In the genomic region with DNA sequence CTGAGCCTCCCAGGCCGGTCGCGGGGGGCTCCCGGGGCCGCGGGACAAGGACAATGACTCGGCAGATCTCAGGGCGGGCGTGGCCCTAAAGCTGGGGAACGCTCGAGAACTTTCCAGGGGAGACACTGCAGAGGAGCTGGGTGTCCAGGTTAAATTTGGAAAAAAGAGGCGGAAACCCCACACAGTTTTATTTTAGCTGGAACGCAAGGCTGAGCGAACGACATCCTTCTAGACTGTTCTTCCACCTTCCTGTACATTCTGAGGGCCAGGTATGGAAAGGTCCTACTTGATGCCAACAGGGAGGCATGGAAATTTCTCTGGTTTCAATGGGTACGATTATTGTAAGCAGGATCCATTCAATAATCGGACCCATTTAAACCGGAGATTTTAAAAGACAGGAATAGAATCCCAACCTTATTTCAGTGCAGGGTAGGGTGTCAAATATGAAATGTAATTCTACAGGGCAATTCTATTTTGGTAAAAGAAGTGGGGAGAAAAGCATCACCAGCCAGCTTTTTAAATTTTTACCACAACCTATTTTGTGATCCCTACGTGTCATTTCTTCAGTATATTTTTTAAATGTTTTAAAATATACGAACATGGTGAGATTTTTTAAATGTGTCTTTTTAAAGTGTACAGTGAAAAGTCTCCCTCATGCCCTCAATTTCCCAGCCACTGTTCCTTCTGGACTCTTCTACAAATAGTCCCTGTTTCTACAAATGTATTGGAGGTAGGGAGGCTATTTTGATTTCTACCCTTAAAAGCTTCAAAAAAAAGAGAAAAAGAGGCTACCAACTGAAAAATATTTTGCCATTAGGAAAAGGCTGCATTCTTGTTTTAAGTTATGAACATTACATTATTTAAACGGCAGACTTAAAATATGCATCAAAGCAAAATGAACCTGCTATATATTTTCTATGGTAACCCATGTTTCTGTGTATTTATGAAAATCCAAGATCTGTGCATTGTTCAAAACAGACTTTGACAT, we compare ENCODE assay signal across 1 cellular context.
TF ChIP-seq lines count a peak whose summit lies in the region.

No MANE protein-coding gene starts in this region.

TF ChIP-seq in neural cell, 6 proteins besides CTCF, POLR2A, EP300 and RAD21:
- TF ChIP-seq EZH2 (IDR thresholded peaks at IDR 0.05; ENCODE audit: borderline replicate concordance, insufficient read depth, low read length, poor library complexity, severe bottlenecking): no peak
- no peak for TF ChIP-seq POLR2AphosphoS5 (IDR thresholded peaks at IDR 0.05)
- no peak for TF ChIP-seq MXI1 (conservative IDR thresholded peaks at IDR 0.05; ENCODE audit: poor library complexity, severe bottlenecking)
- TF ChIP-seq TAF1 (IDR thresholded peaks at IDR 0.05; ENCODE audit: low read depth): no peak
- no peak for TF ChIP-seq SMC3 (conservative IDR thresholded peaks at IDR 0.05; ENCODE audit: poor library complexity)
- TF ChIP-seq, protein P1, sequence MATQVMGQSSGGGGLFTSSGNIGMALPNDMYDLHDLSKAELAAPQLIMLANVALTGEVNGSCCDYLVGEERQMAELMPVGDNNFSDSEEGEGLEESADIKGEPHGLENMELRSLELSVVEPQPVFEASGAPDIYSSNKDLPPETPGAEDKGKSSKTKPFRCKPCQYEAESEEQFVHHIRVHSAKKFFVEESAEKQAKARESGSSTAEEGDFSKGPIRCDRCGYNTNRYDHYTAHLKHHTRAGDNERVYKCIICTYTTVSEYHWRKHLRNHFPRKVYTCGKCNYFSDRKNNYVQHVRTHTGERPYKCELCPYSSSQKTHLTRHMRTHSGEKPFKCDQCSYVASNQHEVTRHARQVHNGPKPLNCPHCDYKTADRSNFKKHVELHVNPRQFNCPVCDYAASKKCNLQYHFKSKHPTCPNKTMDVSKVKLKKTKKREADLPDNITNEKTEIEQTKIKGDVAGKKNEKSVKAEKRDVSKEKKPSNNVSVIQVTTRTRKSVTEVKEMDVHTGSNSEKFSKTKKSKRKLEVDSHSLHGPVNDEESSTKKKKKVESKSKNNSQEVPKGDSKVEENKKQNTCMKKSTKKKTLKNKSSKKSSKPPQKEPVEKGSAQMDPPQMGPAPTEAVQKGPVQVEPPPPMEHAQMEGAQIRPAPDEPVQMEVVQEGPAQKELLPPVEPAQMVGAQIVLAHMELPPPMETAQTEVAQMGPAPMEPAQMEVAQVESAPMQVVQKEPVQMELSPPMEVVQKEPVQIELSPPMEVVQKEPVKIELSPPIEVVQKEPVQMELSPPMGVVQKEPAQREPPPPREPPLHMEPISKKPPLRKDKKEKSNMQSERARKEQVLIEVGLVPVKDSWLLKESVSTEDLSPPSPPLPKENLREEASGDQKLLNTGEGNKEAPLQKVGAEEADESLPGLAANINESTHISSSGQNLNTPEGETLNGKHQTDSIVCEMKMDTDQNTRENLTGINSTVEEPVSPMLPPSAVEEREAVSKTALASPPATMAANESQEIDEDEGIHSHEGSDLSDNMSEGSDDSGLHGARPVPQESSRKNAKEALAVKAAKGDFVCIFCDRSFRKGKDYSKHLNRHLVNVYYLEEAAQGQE (IDR thresholded peaks at IDR 0.05; ENCODE audit: borderline replicate concordance): no peak
